ENCODE assay signal across 1 cellular context in the genomic region with DNA sequence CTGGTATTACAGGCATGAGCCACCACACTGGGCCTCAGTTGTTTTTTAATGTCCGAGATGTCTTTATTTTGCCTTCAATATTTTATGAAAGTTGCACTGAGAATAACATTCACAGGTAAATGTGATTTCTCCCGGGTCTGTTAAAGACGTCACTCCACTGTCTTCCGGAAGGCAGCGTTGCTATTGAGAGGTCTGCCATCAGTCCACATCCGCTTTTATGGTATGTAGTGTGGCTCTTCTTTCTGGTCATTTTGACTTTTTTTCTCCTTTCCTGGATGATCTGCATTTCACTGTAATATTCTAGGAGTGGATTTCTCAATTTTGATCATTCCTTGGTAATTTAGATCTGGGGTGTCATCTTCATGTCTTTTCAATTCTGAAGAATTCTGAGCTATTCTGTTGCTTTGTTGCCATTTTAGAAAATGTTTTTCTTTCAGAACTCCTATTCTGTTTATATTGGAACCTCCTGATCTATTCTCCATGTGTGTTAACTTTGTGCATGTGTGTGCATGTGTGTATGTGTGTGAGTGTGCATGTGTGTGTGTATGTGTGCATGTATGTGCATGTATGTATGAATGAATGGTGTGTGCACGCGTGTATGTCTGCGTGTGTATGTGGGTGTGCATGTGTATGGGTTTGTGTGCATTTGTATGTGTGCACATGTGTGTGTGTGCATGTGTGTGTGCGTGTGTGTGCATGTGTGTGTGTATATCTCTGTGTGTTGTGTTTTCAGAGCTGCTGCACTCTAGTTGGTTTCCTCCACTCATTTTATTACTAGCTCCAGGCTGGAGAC.
TF ChIP-seq lines count a peak whose summit lies in the region.

No MANE protein-coding gene starts in this region.

TF ChIP-seq in K562, 482 proteins besides CTCF, POLR2A, EP300 and RAD21:
- TF ChIP-seq, protein P1, sequence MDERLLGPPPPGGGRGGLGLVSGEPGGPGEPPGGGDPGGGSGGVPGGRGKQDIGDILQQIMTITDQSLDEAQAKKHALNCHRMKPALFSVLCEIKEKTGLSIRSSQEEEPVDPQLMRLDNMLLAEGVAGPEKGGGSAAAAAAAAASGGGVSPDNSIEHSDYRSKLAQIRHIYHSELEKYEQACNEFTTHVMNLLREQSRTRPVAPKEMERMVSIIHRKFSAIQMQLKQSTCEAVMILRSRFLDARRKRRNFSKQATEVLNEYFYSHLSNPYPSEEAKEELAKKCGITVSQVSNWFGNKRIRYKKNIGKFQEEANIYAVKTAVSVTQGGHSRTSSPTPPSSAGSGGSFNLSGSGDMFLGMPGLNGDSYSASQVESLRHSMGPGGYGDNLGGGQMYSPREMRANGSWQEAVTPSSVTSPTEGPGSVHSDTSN (CRISPR knock-in tag; IDR thresholded peaks at IDR 0.05; ENCODE audit: low read depth): no peak
- TF ChIP-seq, protein P1 (tag; conservative IDR thresholded peaks at IDR 0.05; ENCODE audit: low read depth): no peak
- TF ChIP-seq, protein P2, sequence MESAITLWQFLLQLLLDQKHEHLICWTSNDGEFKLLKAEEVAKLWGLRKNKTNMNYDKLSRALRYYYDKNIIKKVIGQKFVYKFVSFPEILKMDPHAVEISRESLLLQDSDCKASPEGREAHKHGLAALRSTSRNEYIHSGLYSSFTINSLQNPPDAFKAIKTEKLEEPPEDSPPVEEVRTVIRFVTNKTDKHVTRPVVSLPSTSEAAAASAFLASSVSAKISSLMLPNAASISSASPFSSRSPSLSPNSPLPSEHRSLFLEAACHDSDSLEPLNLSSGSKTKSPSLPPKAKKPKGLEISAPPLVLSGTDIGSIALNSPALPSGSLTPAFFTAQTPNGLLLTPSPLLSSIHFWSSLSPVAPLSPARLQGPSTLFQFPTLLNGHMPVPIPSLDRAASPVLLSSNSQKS (CRISPR knock-in tag; IDR thresholded peaks at IDR 0.05): no peak
- peak; percentile 69 for TF ChIP-seq ETV1 (tag; conservative IDR thresholded peaks at IDR 0.05; ENCODE audit: low read depth)
- TF ChIP-seq HDAC2 (IDR thresholded peaks at IDR 0.05): no peak
- TF ChIP-seq ERF (CRISPR knock-in tag; IDR thresholded peaks at IDR 0.05): no peak
- no peak for TF ChIP-seq CBX8 (IDR thresholded peaks at IDR 0.05; ENCODE audit: borderline replicate concordance, extremely low read depth, low read depth, low read length, poor library complexity, severe bottlenecking)
- TF ChIP-seq THRAP3 (IDR thresholded peaks at IDR 0.05; ENCODE audit: borderline replicate concordance): no peak
- no peak for TF ChIP-seq GTF2A2 (tag; IDR thresholded peaks at IDR 0.05)
- TF ChIP-seq GABPA (tag; conservative IDR thresholded peaks at IDR 0.05; ENCODE audit: low read depth): 0 out of 2 replicates have a peak, but pooled peaks have one; percentile 30
- TF ChIP-seq, protein P3, sequence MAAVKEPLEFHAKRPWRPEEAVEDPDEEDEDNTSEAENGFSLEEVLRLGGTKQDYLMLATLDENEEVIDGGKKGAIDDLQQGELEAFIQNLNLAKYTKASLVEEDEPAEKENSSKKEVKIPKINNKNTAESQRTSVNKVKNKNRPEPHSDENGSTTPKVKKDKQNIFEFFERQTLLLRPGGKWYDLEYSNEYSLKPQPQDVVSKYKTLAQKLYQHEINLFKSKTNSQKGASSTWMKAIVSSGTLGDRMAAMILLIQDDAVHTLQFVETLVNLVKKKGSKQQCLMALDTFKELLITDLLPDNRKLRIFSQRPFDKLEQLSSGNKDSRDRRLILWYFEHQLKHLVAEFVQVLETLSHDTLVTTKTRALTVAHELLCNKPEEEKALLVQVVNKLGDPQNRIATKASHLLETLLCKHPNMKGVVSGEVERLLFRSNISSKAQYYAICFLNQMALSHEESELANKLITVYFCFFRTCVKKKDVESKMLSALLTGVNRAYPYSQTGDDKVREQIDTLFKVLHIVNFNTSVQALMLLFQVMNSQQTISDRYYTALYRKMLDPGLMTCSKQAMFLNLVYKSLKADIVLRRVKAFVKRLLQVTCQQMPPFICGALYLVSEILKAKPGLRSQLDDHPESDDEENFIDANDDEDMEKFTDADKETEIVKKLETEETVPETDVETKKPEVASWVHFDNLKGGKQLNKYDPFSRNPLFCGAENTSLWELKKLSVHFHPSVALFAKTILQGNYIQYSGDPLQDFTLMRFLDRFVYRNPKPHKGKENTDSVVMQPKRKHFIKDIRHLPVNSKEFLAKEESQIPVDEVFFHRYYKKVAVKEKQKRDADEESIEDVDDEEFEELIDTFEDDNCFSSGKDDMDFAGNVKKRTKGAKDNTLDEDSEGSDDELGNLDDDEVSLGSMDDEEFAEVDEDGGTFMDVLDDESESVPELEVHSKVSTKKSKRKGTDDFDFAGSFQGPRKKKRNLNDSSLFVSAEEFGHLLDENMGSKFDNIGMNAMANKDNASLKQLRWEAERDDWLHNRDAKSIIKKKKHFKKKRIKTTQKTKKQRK (IDR thresholded peaks at IDR 0.05; ENCODE audit: borderline replicate concordance, low read depth, low read length): no peak
- 0 out of 2 replicates have a peak, but pooled peaks have one; percentile 10 for TF ChIP-seq SPI1 (IDR thresholded peaks at IDR 0.05; ENCODE audit: borderline replicate concordance, low read depth, low read length)
- TF ChIP-seq BRF1 (IDR thresholded peaks at IDR 0.05; ENCODE audit: borderline replicate concordance, extremely low read depth, insufficient read length): no peak
- TF ChIP-seq TRIM24 (IDR thresholded peaks at IDR 0.05): no peak
- TF ChIP-seq, protein P4, sequence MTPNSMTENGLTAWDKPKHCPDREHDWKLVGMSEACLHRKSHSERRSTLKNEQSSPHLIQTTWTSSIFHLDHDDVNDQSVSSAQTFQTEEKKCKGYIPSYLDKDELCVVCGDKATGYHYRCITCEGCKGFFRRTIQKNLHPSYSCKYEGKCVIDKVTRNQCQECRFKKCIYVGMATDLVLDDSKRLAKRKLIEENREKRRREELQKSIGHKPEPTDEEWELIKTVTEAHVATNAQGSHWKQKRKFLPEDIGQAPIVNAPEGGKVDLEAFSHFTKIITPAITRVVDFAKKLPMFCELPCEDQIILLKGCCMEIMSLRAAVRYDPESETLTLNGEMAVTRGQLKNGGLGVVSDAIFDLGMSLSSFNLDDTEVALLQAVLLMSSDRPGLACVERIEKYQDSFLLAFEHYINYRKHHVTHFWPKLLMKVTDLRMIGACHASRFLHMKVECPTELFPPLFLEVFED (CRISPR knock-in tag; conservative IDR thresholded peaks at IDR 0.05): no peak
- no peak for TF ChIP-seq SAP30 (IDR thresholded peaks at IDR 0.05; ENCODE audit: borderline replicate concordance, insufficient read depth, low read depth, low read length, poor library complexity, severe bottlenecking)
- no peak for TF ChIP-seq CHD1 (IDR thresholded peaks at IDR 0.05; ENCODE audit: low read length)
- TF ChIP-seq CBX3 (IDR thresholded peaks at IDR 0.05; ENCODE audit: borderline replicate concordance in 1 of 2, low read length in 2 of 2): peak in 1 of 2 experiments; percentile 54; a peak in 1 of 3 replicates
- TF ChIP-seq EP400 (IDR thresholded peaks at IDR 0.05): no peak
- TF ChIP-seq CHD4 (IDR thresholded peaks at IDR 0.05; ENCODE audit: insufficient read depth, insufficient replicate concordance, low read depth, low read length, poor library complexity, severe bottlenecking): no peak
TF ChIP-seq in K562: peak in this region for 4.
